8 cellular contexts compared by ENCODE assay signal in the genomic region with DNA sequence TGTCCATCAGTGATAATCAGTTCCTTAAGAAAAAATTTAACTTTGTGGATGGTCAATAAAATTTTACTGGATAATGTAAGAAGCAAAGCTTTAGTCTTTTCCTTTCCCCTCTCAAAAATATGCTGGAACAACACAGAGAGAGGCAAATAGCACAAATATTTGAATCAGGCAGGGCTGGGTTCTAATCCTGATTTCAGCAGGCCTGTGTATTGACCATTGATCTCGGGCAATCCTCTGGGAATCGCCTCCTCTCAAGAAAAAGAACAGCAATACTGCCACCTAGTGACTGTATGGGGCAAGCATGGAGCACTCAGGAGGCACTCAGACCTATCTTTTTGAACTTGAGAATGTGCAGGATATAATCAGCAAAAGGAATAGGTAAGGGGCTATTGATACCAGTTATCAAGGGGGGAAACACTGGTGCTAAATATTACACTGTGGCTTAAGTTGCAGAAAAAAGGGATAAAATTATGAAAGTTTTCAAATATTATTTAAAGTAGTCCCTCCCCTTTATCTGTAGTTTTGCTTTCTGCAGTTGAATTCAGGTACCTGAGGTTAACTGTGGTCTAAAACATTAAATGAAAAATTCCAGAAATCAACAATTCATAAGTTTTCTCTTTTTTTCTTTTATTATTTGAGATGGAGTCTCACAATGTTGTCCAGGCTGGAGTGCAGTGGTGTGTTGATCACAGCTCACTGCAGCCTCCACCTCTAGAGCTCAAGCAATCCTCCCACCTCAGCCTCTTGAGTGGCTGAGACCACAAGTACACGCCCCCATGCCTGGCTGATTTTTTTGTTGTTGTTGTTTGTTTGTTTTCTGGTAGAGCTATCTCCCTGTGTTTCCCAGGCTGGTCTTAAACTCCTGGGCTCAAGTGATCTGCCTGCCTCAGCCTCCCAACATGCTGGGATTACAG.
DNase-seq lines count a peak whose midpoint lies in the region; ATAC-seq and TF ChIP-seq lines count a peak whose summit lies in the region.

No MANE protein-coding gene starts in this region.

- H3K27ac ChIP-seq in esophagus squamous epithelium (no peak overlapping the region), vagina (no peak overlapping the region)
- H3K27ac ChIP-seq in naive thymus-derived CD4-positive, alpha-beta T cell (ENCODE audit: low read depth, low read length), result no peak overlapping the region

- POLR2A ChIA-PET in HEK293T (lab: Yijun Ruan, JAX), result no interaction called here
- POLR2A ChIA-PET in naive thymus-derived CD4-positive, alpha-beta T cell (lab: Charles Lee), result interaction anchor here (0.8 kb wide), 1 partner anchor 474 kb away, joined by 3 read pairs; no protein-coding TSS in a partner anchor

- no peaks in the 10 kb centered on the region for H3K9me3 Mint-ChIP-seq in naive thymus-derived CD4-positive, alpha-beta T cell

- intact Hi-C loops in esophagus squamous epithelium (cut with DNase I), result loop anchor here (5.0 to 10.0 kb wide), 2 partner anchors 104 to 176 kb away; no protein-coding TSS in a partner anchor
- intact Hi-C loops in naive thymus-derived CD4-positive, alpha-beta T cell (cut with micrococcal nuclease), result loop anchor here (1.0 to 10.0 kb wide), 7 partner anchors 102 to 776 kb away; no protein-coding TSS in a partner anchor
- intact Hi-C loops in vagina (cut with DNase I), result no loop called here

- H3K27me3 ChIP-seq in esophagus squamous epithelium (no peaks in the 10 kb centered on the region), vagina (no peaks in the 10 kb centered on the region)
- H3K27me3 ChIP-seq in naive thymus-derived CD4-positive, alpha-beta T cell (ENCODE audit: control insufficient read depth in 2 of 2, insufficient read depth in 2 of 2, low read length in 2 of 2), result no peaks in the 10 kb centered on the region

- no peak overlapping the region for H3K4me3 Mint-ChIP-seq in naive thymus-derived CD4-positive, alpha-beta T cell

- H3K36me3 ChIP-seq in esophagus squamous epithelium (peaks cover 0 to 4% (median 0%) of the 10 kb centered on the region in 3 donors), vagina (no peaks in the 10 kb centered on the region)
- no peaks in the 10 kb centered on the region for H3K36me3 ChIP-seq in naive thymus-derived CD4-positive, alpha-beta T cell (ENCODE audit: control insufficient read depth in 2 of 3, insufficient read depth in 3 of 3, low read length in 3 of 3)

- H3K9me3 ChIP-seq in esophagus squamous epithelium (no peaks in the 10 kb centered on the region), vagina (no peaks in the 10 kb centered on the region)
- no peaks in the 10 kb centered on the region for H3K9me3 ChIP-seq in naive thymus-derived CD4-positive, alpha-beta T cell (ENCODE audit: control insufficient read depth in 2 of 3, low read length in 3 of 3)

- H3K4me1 Mint-ChIP-seq in naive thymus-derived CD4-positive, alpha-beta T cell, result peaks cover 12 to 30% (median 17%) of the 10 kb centered on the region in 7 donors

- TF ChIP-seq POLR2A in esophagus squamous epithelium (IDR thresholded peaks at IDR 0.05) (no peak), vagina (IDR thresholded peaks at IDR 0.05) (no peak)

- CTCF ChIA-PET in HEK293T (lab: Yijun Ruan, JAX), result interaction anchor here (0.6 to 1.0 kb wide), 4 partner anchors 10 to 773 kb away, joined by 3 to 5 read pairs (median 3); no protein-coding TSS in a partner anchor
- CTCF ChIA-PET in naive thymus-derived CD4-positive, alpha-beta T cell (lab: Charles Lee), result interaction anchor here (0.6 to 2.1 kb wide), 7 partner anchors 13 to 789 kb away, joined by 3 to 7 read pairs (median 3); no protein-coding TSS in a partner anchor

- H3K27me3 Mint-ChIP-seq in naive thymus-derived CD4-positive, alpha-beta T cell, result no peaks in the 10 kb centered on the region

- no peaks in the 10 kb centered on the region for H3K36me3 Mint-ChIP-seq in naive thymus-derived CD4-positive, alpha-beta T cell

- no peak for ATAC-seq in naive thymus-derived CD4-positive, alpha-beta T cell
- no peak for ATAC-seq in HG02981 (IDR thresholded peaks at IDR 0.05; ENCODE audit: unreplicated experiment)

- H3K4me1 ChIP-seq in esophagus squamous epithelium (peaks cover 7 to 41% (median 7%) of the 10 kb centered on the region in 3 donors), vagina (peaks cover 19% of the 10 kb centered on the region)
- H3K4me1 ChIP-seq in naive thymus-derived CD4-positive, alpha-beta T cell (ENCODE audit: control insufficient read depth in 2 of 2, insufficient read depth in 2 of 2, low read length in 2 of 2), result peaks cover 0 to 11% of the 10 kb centered on the region in 2 donors

- WGBS in esophagus squamous epithelium, 2 donors, result 17 to 25% methylated on average over 2 to 3 of the region's 3 CpGs

- TF ChIP-seq CTCF in esophagus squamous epithelium (IDR thresholded peaks at IDR 0.05), result peak; percentile 56 to 82 (median 72)
- TF ChIP-seq CTCF in vagina (IDR thresholded peaks at IDR 0.05), result peak; percentile 43 to 92 (median 60)

- no peak overlapping the region for H3K4me3 ChIP-seq in esophagus squamous epithelium
- H3K4me3 ChIP-seq in naive thymus-derived CD4-positive, alpha-beta T cell (ENCODE audit: low read length), result no peak overlapping the region
- H3K4me3 ChIP-seq in vagina, result no peak overlapping the region

- peak; percentile 36 for DNase-seq in DMS153 (lab: John Stamatoyannopoulos, UW)
- DNase-seq in HEK293T (ENCODE audit: extremely low spot score), result peak; percentile 78
- DNase-seq in NCI-H226, result peak; percentile 31
- peak; percentile 58 for DNase-seq in activated CD4-positive, alpha-beta T cell treated with anti-CD3 and anti-CD28 coated beads for 48 hours
- no peak for DNase-seq in esophagus squamous epithelium (lab: John Stamatoyannopoulos, UW)
- peak in 6 of 9 donors; percentile 15 to 36 (median 24) for DNase-seq in naive thymus-derived CD4-positive, alpha-beta T cell
- no peak for DNase-seq in vagina (ENCODE audit: extremely low spot score in 2 of 2)

- no peak overlapping the region for H3K27ac Mint-ChIP-seq in naive thymus-derived CD4-positive, alpha-beta T cell

TF ChIP-seq in HEK293T, 16 proteins besides CTCF, POLR2A, EP300 and RAD21:
- TF ChIP-seq ARNT (IDR thresholded peaks at IDR 0.05), result no peak
- TF ChIP-seq L3MBTL2 (conservative IDR thresholded peaks at IDR 0.05), result no peak
- TF ChIP-seq CTBP1 (IDR thresholded peaks at IDR 0.05; ENCODE audit: borderline replicate concordance), result no peak
- TF ChIP-seq NFRKB (IDR thresholded peaks at IDR 0.05), result no peak

Comparison
In these comparisons a context has a peak if more than half of its experiments do, and no peak if none do; other contexts are left out.
1. DNase-seq: peak in DMS153 (single experiment), HEK293T (single experiment), NCI-H226 (single experiment), activated CD4-positive, alpha-beta T cell treated with anti-CD3 and anti-CD28 coated beads for 48 hours (single experiment) and naive thymus-derived CD4-positive, alpha-beta T cell (6 of 9); none in esophagus squamous epithelium (single experiment) and vagina (0 of 2).